ENCODE assay signal across 11 cellular contexts in genomic region chr7:148447221-148447845, GRCh38.
DNase-seq lines count a peak whose midpoint lies in the region; ATAC-seq, FAIRE-seq and TF ChIP-seq lines count a peak whose summit lies in the region.
"Had no signal": no experiment of that assay in that cellular context is flagged by ENCODE, and none has a peak within 500 bp of the region (broad histone marks: within the 10 kb centered on the region; RNA-seq: fewer than 3 reads in every experiment).

No MANE protein-coding gene starts in this region.

- peak; percentile 24 for FAIRE-seq in GM12892 (lab: Jason Lieb, UNC)
- FAIRE-seq in bronchial epithelial cell (lab: Jason Lieb, UNC), result no peak
- no peak for FAIRE-seq in urothelium cell line (lab: Jason Lieb, UNC)
- FAIRE-seq: H54 had no signal

- no peak overlapping the region for H3K23ac ChIP-seq in mesenchymal stem cell (ENCODE audit: low read length in 2 of 2)

- H3K14ac ChIP-seq in mesenchymal stem cell (ENCODE audit: low read length in 2 of 2), result no peak overlapping the region

- H2AFZ ChIP-seq in mesenchymal stem cell (ENCODE audit: low read depth, low read length), result no peak overlapping the region

- H4K8ac ChIP-seq in mesenchymal stem cell (ENCODE audit: low read length), result no peak overlapping the region

- no peak overlapping the region for H2BK5ac ChIP-seq in mesenchymal stem cell (ENCODE audit: low read depth, low read length, poor library complexity, severe bottlenecking)

- H2BK120ac ChIP-seq in mesenchymal stem cell (ENCODE audit: low read depth, low read length), result no peak overlapping the region

- no peak overlapping the region for H3K18ac ChIP-seq in mesenchymal stem cell (ENCODE audit: low read depth in 1 of 2, low read length in 2 of 2)

- no peaks in the 10 kb centered on the region for H3K4me1 ChIP-seq in mesenchymal stem cell (ENCODE audit: control insufficient read depth, insufficient read depth, low read depth, low read length)
- H3K4me1 ChIP-seq: SJSA1 had no signal

- H3K4me3 ChIP-seq in bronchial epithelial cell (ENCODE audit: low read depth, low read length) (no peak overlapping the region), mesenchymal stem cell (ENCODE audit: insufficient read depth in 1 of 2, low read depth in 1 of 2, low read length in 2 of 2) (no peak overlapping the region)
- H3K4me3 ChIP-seq: SJSA1 had no signal

- no peak overlapping the region for H4K91ac ChIP-seq in mesenchymal stem cell (ENCODE audit: low read length)

- no peak overlapping the region for H2BK12ac ChIP-seq in mesenchymal stem cell (ENCODE audit: low read length in 2 of 2)

- no peak overlapping the region for H3K4ac ChIP-seq in mesenchymal stem cell (ENCODE audit: low read depth in 1 of 2, low read length in 2 of 2)

- H3K79me1 ChIP-seq in mesenchymal stem cell (replicated peaks; ENCODE audit: low read length, poor library complexity, severe bottlenecking), result no peaks in the 10 kb centered on the region

- H3K4me2 ChIP-seq in mesenchymal stem cell (ENCODE audit: low read length, poor library complexity, severe bottlenecking), result no peak overlapping the region

- no peak for DNase-seq in GM12892 (ENCODE audit: insufficient read length)
- DNase-seq in bronchial epithelial cell (ENCODE audit: low read depth), result peak; percentile 25
- no peak for DNase-seq in mesenchymal stem cell
- DNase-seq in NCI-H82 (lab: John Stamatoyannopoulos, UW), result no peak
- no peak for DNase-seq in NCI-H1694 treated with DMSO at 0.1 percent for 48 hours (lab: John Stamatoyannopoulos, UW)
- DNase-seq in urothelium cell line (ENCODE audit: low spot score), result no peak
- DNase-seq: NCI-H1092 treated with DMSO at 0.1 percent for 48 hours had no signal

- no peak overlapping the region for H3K9ac ChIP-seq in mesenchymal stem cell (ENCODE audit: low read length)

- no peak overlapping the region for H2AK5ac ChIP-seq in mesenchymal stem cell (ENCODE audit: low read length, severe bottlenecking)

- no peak overlapping the region for H3K27ac ChIP-seq in mesenchymal stem cell (ENCODE audit: low read length, poor library complexity, severe bottlenecking)
- H3K27ac ChIP-seq: SJSA1 had no signal

- H2BK15ac ChIP-seq in mesenchymal stem cell (ENCODE audit: low read depth, poor library complexity, severe bottlenecking), result no peak overlapping the region

- TF ChIP-seq POLR2A in GM12892 (IDR thresholded peaks at IDR 0.05; ENCODE audit: low read depth, low read length), result no peak

- H3K27me3 ChIP-seq in bronchial epithelial cell (ENCODE audit: control insufficient read depth, insufficient read depth, low read length), result no peaks in the 10 kb centered on the region
- H3K27me3 ChIP-seq in mesenchymal stem cell (ENCODE audit: control insufficient read depth in 1 of 2, insufficient read depth in 1 of 2, low read length in 2 of 2), result no peaks in the 10 kb centered on the region
- H3K27me3 ChIP-seq: SJSA1 had no signal

- WGBS in mesenchymal stem cell, result 84% methylated on average over 3 of the region's 4 CpGs

- no peak for TF ChIP-seq CTCF in bronchial epithelial cell (IDR thresholded peaks at IDR 0.05; ENCODE audit: insufficient read depth, low read length, severe bottlenecking)

- H3K9me3 ChIP-seq in mesenchymal stem cell (ENCODE audit: control insufficient read depth, low read length), result no peaks in the 10 kb centered on the region
- H3K9me3 ChIP-seq: SJSA1 had no signal

- ATAC-seq in GM19455 (IDR thresholded peaks at IDR 0.05; ENCODE audit: unreplicated experiment) (peak; percentile 85), HG03045 (IDR thresholded peaks at IDR 0.05; ENCODE audit: unreplicated experiment) (peak; percentile 84)

- H3K36me3 ChIP-seq in bronchial epithelial cell (ENCODE audit: control insufficient read depth, insufficient read depth, low read length), result no peaks in the 10 kb centered on the region
- no peaks in the 10 kb centered on the region for H3K36me3 ChIP-seq in mesenchymal stem cell (ENCODE audit: control insufficient read depth in 1 of 2, insufficient read depth in 2 of 2, low read depth in 1 of 2, low read length in 2 of 2)
- H3K36me3 ChIP-seq: SJSA1 had no signal
